12 cellular contexts compared by ENCODE assay signal in the genomic region with DNA sequence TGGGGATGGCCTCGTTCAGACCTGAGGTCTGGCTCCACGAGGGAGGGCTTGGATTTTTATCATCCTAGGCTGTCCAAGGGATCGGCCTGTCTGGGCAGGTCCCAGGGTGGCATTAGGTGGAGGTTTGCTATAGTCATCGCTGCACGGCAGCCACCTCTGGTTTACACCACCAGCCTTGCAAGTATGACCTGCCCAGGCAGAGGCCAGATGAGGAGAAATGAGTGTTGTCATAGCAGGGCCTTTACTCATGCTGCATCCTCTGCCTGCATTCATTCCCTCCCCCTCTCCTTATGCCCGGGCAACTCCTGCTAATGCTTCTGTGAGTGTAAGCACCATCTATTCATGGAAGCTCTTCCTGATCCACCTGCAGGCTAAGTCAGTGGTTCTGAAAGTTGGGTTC. TPM values are rescaled to one million over a fixed set of nuclear protein-coding genes. Genes with fewer than 3 reads are reported as not detected.
DNase-seq lines count a peak whose midpoint lies in the region; ATAC-seq and TF ChIP-seq lines count a peak whose summit lies in the region.
"Had no signal": no experiment of that assay in that cellular context is flagged by ENCODE, and none has a peak within 500 bp of the region (broad histone marks: within the 10 kb centered on the region; RNA-seq: fewer than 3 reads in every experiment).

No MANE protein-coding gene starts in this region.

- H3K4me3 Mint-ChIP-seq in activated naive CD4-positive, alpha-beta T cell treated with anti-CD3 and anti-CD28 coated beads for 36 hours = no peak overlapping the region
- H3K4me3 Mint-ChIP-seq: activated naive CD8-positive, alpha-beta T cell; nephron had no signal

- H3K27me3 ChIP-seq in gastrocnemius medialis = no peaks in the 10 kb centered on the region

- H3K9me3 Mint-ChIP-seq in activated naive CD4-positive, alpha-beta T cell treated with anti-CD3 and anti-CD28 coated beads for 36 hours = no peaks in the 10 kb centered on the region
- H3K9me3 Mint-ChIP-seq: nephron had no signal

- TF ChIP-seq CTCF in gastrocnemius medialis (IDR thresholded peaks at IDR 0.05 in 4 of 5, conservative IDR thresholded peaks at IDR 0.05 in 1 of 5) = no peak

- H3K4me1 ChIP-seq in gastrocnemius medialis = peaks cover 63 to 64% of the 10 kb centered on the region in 2 donors

- no peaks in the 10 kb centered on the region for H3K36me3 Mint-ChIP-seq in activated naive CD4-positive, alpha-beta T cell treated with anti-CD3 and anti-CD28 coated beads for 36 hours (ENCODE audit: low read depth)
- H3K36me3 Mint-ChIP-seq: activated naive CD8-positive, alpha-beta T cell had no signal

- in situ Hi-C loops in gastrocnemius medialis (cut with MboI; ENCODE audit: low sequenced_read_pairs in 4 of 4) = no loop called here

- ATAC-seq in gastrocnemius medialis = no peak
- no peak for ATAC-seq in HG03565 (IDR thresholded peaks at IDR 0.05; ENCODE audit: unreplicated experiment)
- ATAC-seq in activated CD4-positive, CD25-positive, alpha-beta regulatory T cell treated with anti-CD3 and anti-CD28 coated beads, Interleukin-2, amount 50 U/mL, for 24 hours = no peak
- ATAC-seq: HepG2 had no signal

- no peak overlapping the region for H3K27ac Mint-ChIP-seq in activated naive CD4-positive, alpha-beta T cell treated with anti-CD3 and anti-CD28 coated beads for 36 hours
- H3K27ac Mint-ChIP-seq: activated naive CD8-positive, alpha-beta T cell had no signal

- no peaks in the 10 kb centered on the region for H3K27me3 Mint-ChIP-seq in activated naive CD4-positive, alpha-beta T cell treated with anti-CD3 and anti-CD28 coated beads for 36 hours (ENCODE audit: low read depth)
- H3K27me3 Mint-ChIP-seq: activated naive CD8-positive, alpha-beta T cell had no signal

- no peaks in the 10 kb centered on the region for H3K36me3 ChIP-seq in gastrocnemius medialis

- DNase-seq in EH (ENCODE audit: low read depth) = peak; percentile 86
- peak; percentile 62 to 88 for DNase-seq in SW 1271 (lab: John Stamatoyannopoulos, UW)
- DNase-seq in fibroblast of peridontal ligament (ENCODE audit: extremely low read depth) = peak; percentile 62
- DNase-seq in gastrocnemius medialis = no peak
- no peak for DNase-seq in D341Med (ENCODE audit: low spot score)
- DNase-seq in activated naive CD4-positive, alpha-beta T cell treated with anti-CD3 and anti-CD28 coated beads for 36 hours = no peak
- DNase-seq: DMS53 had no signal

- no peaks in the 10 kb centered on the region for H3K9me3 ChIP-seq in gastrocnemius medialis

- H3K4me3 ChIP-seq in gastrocnemius medialis = no peak overlapping the region

- CTCF ChIA-PET in activated naive CD4-positive, alpha-beta T cell treated with anti-CD3 and anti-CD28 coated beads for 36 hours (lab: Charles Lee) = interaction anchor here (0.7 kb wide), 2 partner anchors 38 to 634 kb away, joined by 4 to 6 read pairs; no protein-coding TSS in a partner anchor

- H3K27ac ChIP-seq in gastrocnemius medialis = peak overlapping the region in 3 of 4 donors; percentile 62 to 98 (median 93)

- no peaks in the 10 kb centered on the region for H3K4me1 Mint-ChIP-seq in activated naive CD4-positive, alpha-beta T cell treated with anti-CD3 and anti-CD28 coated beads for 36 hours (ENCODE audit: low read depth)

- intact Hi-C loops in gastrocnemius medialis (cut with DNase I; ENCODE audit: low total_unique reads) = no loop called here
- intact Hi-C loops in activated naive CD4-positive, alpha-beta T cell treated with anti-CD3 and anti-CD28 coated beads for 36 hours (cut with micrococcal nuclease) = no loop called here

- TF ChIP-seq POLR2A in gastrocnemius medialis (IDR thresholded peaks at IDR 0.05) = no peak

RNA-seq across cellular contexts. Expression of gene NDST1, which starts 15.3 kb away (rescaled TPM):
- 10 to 100 TPM; 36.1 to 70.5 (median 50.5) TPM for total RNA-seq in gastrocnemius medialis
- total RNA-seq in activated naive CD4-positive, alpha-beta T cell treated with anti-CD3 and anti-CD28 coated beads for 36 hours = 1 to 10 TPM; 2.4 to 3.3 TPM

RNA-seq across cellular contexts. Expression of gene RPS14, which starts 43.1 kb away (rescaled TPM):
- total RNA-seq in gastrocnemius medialis = 1,000 to 10,000 TPM; 1,865 to 2,215 (median 2,024) TPM
- 1,000 to 10,000 TPM; 4,594 to 4,738 TPM for total RNA-seq in activated naive CD4-positive, alpha-beta T cell treated with anti-CD3 and anti-CD28 coated beads for 36 hours

Comparison
In these comparisons a context has a peak if more than half of its experiments do, and no peak if none do; other contexts are left out.
1. DNase-seq: peak in EH (single experiment), SW 1271 (2 of 2) and fibroblast of peridontal ligament (single experiment); none in gastrocnemius medialis (0 of 2), D341Med (single experiment) and activated naive CD4-positive, alpha-beta T cell treated with anti-CD3 and anti-CD28 coated beads for 36 hours (single experiment).
2. RNA of gene NDST1, which starts 15.3 kb away (total RNA-seq): 36.1 to 70.5 TPM in gastrocnemius medialis; 2.4 to 3.3 TPM in activated naive CD4-positive, alpha-beta T cell treated with anti-CD3 and anti-CD28 coated beads for 36 hours; every median in the first group is over 4 times any median in the second.